Comparison of ENCODE assay signal across 29 cellular contexts in genomic region chr6:116550796-116551195, GRCh38. TPM values are rescaled to one million over a fixed set of nuclear protein-coding genes. Genes with fewer than 3 reads are reported as not detected.
"Had no signal": no experiment of that assay in that cellular context is flagged by ENCODE, and none has a peak within 500 bp of the region (broad histone marks: within the 10 kb centered on the region; RNA-seq: fewer than 3 reads in every experiment).

No MANE protein-coding gene starts in this region.

- DNase-seq: activated CD4-positive, alpha-beta T cell treated with anti-CD3 and anti-CD28 coated beads, Interleukin-2, amount 10 ng/mL, durations not matched to agents 24 days and 14 days; activated CD8-positive, alpha-beta memory T cell treated with anti-CD3 and anti-CD28 coated beads, Interleukin-2, amount 10 ng/mL, durations not matched to agents 7 days and 5 days; activated CD8-positive, alpha-beta T cell treated with anti-CD3 and anti-CD28 coated beads for 36 hours; activated gamma-delta T cell; activated naive CD4-positive, alpha-beta T cell treated with anti-CD3 and anti-CD28 coated beads, Interleukin-2, amount 50 U/mL, for 16 hours; activated T-cell treated with anti-CD3 and anti-CD28 coated beads for 4 hours; brain microvascular endothelial cell; dorsolateral prefrontal cortex; effector memory CD8-positive, alpha-beta T cell; hypothalamus; left ventricle myocardium superior; midbrain; natural killer cell; pancreas; right cardiac atrium; stimulated activated CD4-positive, alpha-beta T cell treated with anti-CD3 and anti-CD28 coated beads, Interleukin-12 subunit alpha, Interleukin-12 subunit beta, amount 100 ng/mL, for 4 hours; stimulated activated naive CD8-positive, alpha-beta T cell treated with anti-CD3 and anti-CD28 coated beads, Interleukin-15, amount 100 ng/mL, for 72 hours; T1000; tibial artery had no signal

- H3K4me1 Mint-ChIP-seq: activated CD4-positive, alpha-beta T cell treated with anti-CD3 and anti-CD28 coated beads, Interleukin-2, amount 10 ng/mL, durations not matched to agents 24 days and 14 days; activated CD8-positive, alpha-beta memory T cell treated with anti-CD3 and anti-CD28 coated beads, Interleukin-2, amount 10 ng/mL, durations not matched to agents 7 days and 5 days; central memory CD8-positive, alpha-beta T cell; natural killer cell; stimulated activated naive CD8-positive, alpha-beta T cell treated with anti-CD3 and anti-CD28 coated beads, Interleukin-15, amount 100 ng/mL, for 72 hours had no signal

- H3K4me3 Mint-ChIP-seq: activated CD4-positive, alpha-beta T cell treated with anti-CD3 and anti-CD28 coated beads, Interleukin-2, amount 10 ng/mL, durations not matched to agents 24 days and 14 days; activated CD8-positive, alpha-beta memory T cell treated with anti-CD3 and anti-CD28 coated beads, Interleukin-2, amount 10 ng/mL, durations not matched to agents 7 days and 5 days; activated CD8-positive, alpha-beta T cell treated with anti-CD3 and anti-CD28 coated beads for 36 hours; activated T-helper 1 cell treated with anti-CD3 and anti-CD28 coated beads, Interleukin-12 subunit alpha, Interleukin-12 subunit beta, Interleukin-2, Interleukin-4 antibody, amounts not matched to agents 30 ng/mL and 10 ng/mL and 1 ng/mL, durations not matched to agents 14 hours and 24 hours and 36 hours; central memory CD8-positive, alpha-beta T cell; effector memory CD8-positive, alpha-beta T cell; natural killer cell; stimulated activated naive CD8-positive, alpha-beta T cell treated with anti-CD3 and anti-CD28 coated beads, Interleukin-15, amount 100 ng/mL, for 72 hours had no signal

- H3K27ac Mint-ChIP-seq: activated CD4-positive, alpha-beta T cell treated with anti-CD3 and anti-CD28 coated beads, Interleukin-2, amount 10 ng/mL, durations not matched to agents 24 days and 14 days; activated CD8-positive, alpha-beta memory T cell treated with anti-CD3 and anti-CD28 coated beads, Interleukin-2, amount 10 ng/mL, durations not matched to agents 7 days and 5 days; activated CD8-positive, alpha-beta T cell treated with anti-CD3 and anti-CD28 coated beads for 36 hours; activated T-helper 1 cell treated with anti-CD3 and anti-CD28 coated beads, Interleukin-12 subunit alpha, Interleukin-12 subunit beta, Interleukin-2, Interleukin-4 antibody, amounts not matched to agents 30 ng/mL and 10 ng/mL and 1 ng/mL, durations not matched to agents 14 hours and 24 hours and 36 hours; effector memory CD8-positive, alpha-beta T cell; natural killer cell had no signal

- H3K36me3 Mint-ChIP-seq: activated CD8-positive, alpha-beta memory T cell treated with anti-CD3 and anti-CD28 coated beads, Interleukin-2, amount 10 ng/mL, durations not matched to agents 7 days and 5 days; natural killer cell had no signal

- ATAC-seq: activated CD4-positive, CD25-positive, alpha-beta regulatory T cell treated with anti-CD3 and anti-CD28 coated beads, Interleukin-2, amount 50 U/mL, for 24 hours; activated CD8-positive, alpha-beta memory T cell treated with anti-CD3 and anti-CD28 coated beads, Interleukin-2, amount 10 ng/mL, durations not matched to agents 7 days and 5 days; activated CD8-positive, alpha-beta T cell treated with anti-CD3 and anti-CD28 coated beads for 36 hours; effector memory CD8-positive, alpha-beta T cell; esophagus mucosa; left ventricle myocardium superior; pancreas; right cardiac atrium; stimulated activated naive CD8-positive, alpha-beta T cell treated with anti-CD3 and anti-CD28 coated beads, Interleukin-15, amount 100 ng/mL, for 72 hours had no signal

- H3K9me3 Mint-ChIP-seq: activated CD4-positive, alpha-beta T cell treated with anti-CD3 and anti-CD28 coated beads, Interleukin-2, amount 10 ng/mL, durations not matched to agents 24 days and 14 days; activated CD8-positive, alpha-beta T cell treated with anti-CD3 and anti-CD28 coated beads for 36 hours; activated T-helper 1 cell treated with anti-CD3 and anti-CD28 coated beads, Interleukin-12 subunit alpha, Interleukin-12 subunit beta, Interleukin-2, Interleukin-4 antibody, amounts not matched to agents 30 ng/mL and 10 ng/mL and 1 ng/mL, durations not matched to agents 14 hours and 24 hours and 36 hours; central memory CD8-positive, alpha-beta T cell; effector memory CD8-positive, alpha-beta T cell; natural killer cell; stimulated activated naive CD8-positive, alpha-beta T cell treated with anti-CD3 and anti-CD28 coated beads, Interleukin-15, amount 100 ng/mL, for 72 hours had no signal

RNA-seq across cellular contexts. Expression of gene CALHM4, which starts 2.8 kb away (rescaled TPM):
- total RNA-seq: activated CD4-positive, alpha-beta T cell treated with anti-CD3 and anti-CD28 coated beads, Interleukin-2, amount 10 ng/mL, durations not matched to agents 24 days and 14 days; activated CD8-positive, alpha-beta memory T cell treated with anti-CD3 and anti-CD28 coated beads, Interleukin-2, amount 10 ng/mL, durations not matched to agents 7 days and 5 days; activated CD8-positive, alpha-beta T cell treated with anti-CD3 and anti-CD28 coated beads for 36 hours; activated T-helper 1 cell treated with anti-CD3 and anti-CD28 coated beads, Interleukin-12 subunit alpha, Interleukin-12 subunit beta, Interleukin-2, Interleukin-4 antibody, amounts not matched to agents 30 ng/mL and 10 ng/mL and 1 ng/mL, durations not matched to agents 14 hours and 24 hours and 36 hours; ascending aorta; endothelial cell of umbilical vein; esophagus mucosa; frontal cortex; natural killer cell; pancreas; skeletal muscle tissue; T-helper 1 cell treated with Interleukin-12 subunit alpha and Interleukin-12 subunit beta and Interleukin-4 antibody, amounts not matched to agents 30 ng/mL and 1 ng/mL, for 36 hours; ureter had no signal

RNA-seq across cellular contexts. Expression of gene TRAPPC3L, which starts 5.3 kb away (rescaled TPM):
- total RNA-seq: activated CD4-positive, alpha-beta T cell treated with anti-CD3 and anti-CD28 coated beads, Interleukin-2, amount 10 ng/mL, durations not matched to agents 24 days and 14 days; activated CD8-positive, alpha-beta memory T cell treated with anti-CD3 and anti-CD28 coated beads, Interleukin-2, amount 10 ng/mL, durations not matched to agents 7 days and 5 days; activated CD8-positive, alpha-beta T cell treated with anti-CD3 and anti-CD28 coated beads for 36 hours; activated T-helper 1 cell treated with anti-CD3 and anti-CD28 coated beads, Interleukin-12 subunit alpha, Interleukin-12 subunit beta, Interleukin-2, Interleukin-4 antibody, amounts not matched to agents 30 ng/mL and 10 ng/mL and 1 ng/mL, durations not matched to agents 14 hours and 24 hours and 36 hours; ascending aorta; esophagus mucosa; pancreas; T-helper 1 cell treated with Interleukin-12 subunit alpha and Interleukin-12 subunit beta and Interleukin-4 antibody, amounts not matched to agents 30 ng/mL and 1 ng/mL, for 36 hours; ureter had no signal

RNA-seq across cellular contexts. Expression of gene CALHM5, which starts 39.4 kb away (rescaled TPM):
- total RNA-seq: activated CD4-positive, alpha-beta T cell treated with anti-CD3 and anti-CD28 coated beads, Interleukin-2, amount 10 ng/mL, durations not matched to agents 24 days and 14 days; activated CD8-positive, alpha-beta memory T cell treated with anti-CD3 and anti-CD28 coated beads, Interleukin-2, amount 10 ng/mL, durations not matched to agents 7 days and 5 days; activated CD8-positive, alpha-beta T cell treated with anti-CD3 and anti-CD28 coated beads for 36 hours; activated T-helper 1 cell treated with anti-CD3 and anti-CD28 coated beads, Interleukin-12 subunit alpha, Interleukin-12 subunit beta, Interleukin-2, Interleukin-4 antibody, amounts not matched to agents 30 ng/mL and 10 ng/mL and 1 ng/mL, durations not matched to agents 14 hours and 24 hours and 36 hours; T-helper 1 cell treated with Interleukin-12 subunit alpha and Interleukin-12 subunit beta and Interleukin-4 antibody, amounts not matched to agents 30 ng/mL and 1 ng/mL, for 36 hours had no signal
